In genomic region chr1:87336623-87337067, GRCh38 we compare ENCODE assay signal across 10 cellular contexts. TPM values are rescaled to one million over a fixed set of nuclear protein-coding genes. Genes with fewer than 3 reads are reported as not detected.
DNase-seq lines count a peak whose midpoint lies in the region; ATAC-seq and TF ChIP-seq lines count a peak whose summit lies in the region.
"Had no signal": no experiment of that assay in that cellular context is flagged by ENCODE, and none has a peak within 500 bp of the region (broad histone marks: within the 10 kb centered on the region; RNA-seq: fewer than 3 reads in every experiment).

No MANE protein-coding gene starts in this region.

- H3K36me3 Mint-ChIP-seq in WTC11 (peaks cover 64% of the 10 kb centered on the region), immature natural killer cell (peaks cover 7 to 27% (median 17%) of the 10 kb centered on the region in 3 donors)
- H3K36me3 Mint-ChIP-seq in stimulated activated memory B cell treated with anti-CD40 and anti-IgM and Interleukin-4, amounts not matched to agents 10 μg/mL and 1 μg/mL and 100 μg/mL, for 72 hours: peaks cover 22% of the 10 kb centered on the region

- no peak overlapping the region for H2AFZ ChIP-seq in SK-N-SH (ENCODE audit: low read depth)

- no peak overlapping the region for H3K9ac ChIP-seq in SK-N-SH

- H4K20me1 ChIP-seq in SK-N-SH (ENCODE audit: insufficient read depth): peaks cover 17% of the 10 kb centered on the region; the same call in 1 of the 2 replicates

- H3K9me3 Mint-ChIP-seq in WTC11 (no peaks in the 10 kb centered on the region), immature natural killer cell (no peaks in the 10 kb centered on the region)
- H3K9me3 Mint-ChIP-seq in stimulated activated memory B cell treated with anti-CD40 and anti-IgM and Interleukin-4, amounts not matched to agents 10 μg/mL and 1 μg/mL and 100 μg/mL, for 72 hours: no peaks in the 10 kb centered on the region

- no peak for DNase-seq in SK-N-SH
- DNase-seq in WTC11 (ENCODE audit: low spot score): no peak
- no peak for DNase-seq in immature natural killer cell
- DNase-seq in lower leg skin (ENCODE audit: low spot score in 2 of 2): no peak
- DNase-seq in ecto neural progenitor cell (ENCODE audit: low spot score): no peak
- DNase-seq in NCI-H2081 treated with DMSO at 0.1 percent for 48 hours (lab: John Stamatoyannopoulos, UW): no peak
- DNase-seq: adrenal gland, retina had no signal

- H3K27ac ChIP-seq in SK-N-SH (ENCODE audit: low read depth in 2 of 2, low read length in 1 of 2): no peak overlapping the region
- H3K27ac ChIP-seq: adrenal gland had no signal

- H3K27me3 ChIP-seq in SK-N-SH (ENCODE audit: insufficient read depth): no peaks in the 10 kb centered on the region
- H3K27me3 ChIP-seq: adrenal gland had no signal

- H3K27me3 Mint-ChIP-seq in WTC11 (ENCODE audit: low read depth) (no peaks in the 10 kb centered on the region), immature natural killer cell (ENCODE audit: low read depth in 3 of 3) (peaks cover 8 to 19% (median 18%) of the 10 kb centered on the region in 3 donors)
- H3K27me3 Mint-ChIP-seq in stimulated activated memory B cell treated with anti-CD40 and anti-IgM and Interleukin-4, amounts not matched to agents 10 μg/mL and 1 μg/mL and 100 μg/mL, for 72 hours: no peaks in the 10 kb centered on the region

- peaks cover 99% of the 10 kb centered on the region for H3K79me2 ChIP-seq in SK-N-SH (ENCODE audit: insufficient read depth)

- no peak for TF ChIP-seq EP300 in SK-N-SH (IDR thresholded peaks at IDR 0.05; ENCODE audit: borderline replicate concordance in 1 of 2, low read depth in 1 of 2, low read length in 1 of 2)

- H3K36me3 ChIP-seq in SK-N-SH (replicated peaks in 1 of 2; ENCODE audit: control insufficient read depth in 1 of 2, insufficient read depth in 2 of 2, low read length in 1 of 2): peaks cover 35 to 41% of the 10 kb centered on the region in 2 experiments

- 78% methylated on average over 10 of the region's 10 CpGs for WGBS in SK-N-SH (ENCODE audit: low lambda C conversion rate)
- WGBS in lower leg skin, 2 donors: 16 to 32% methylated on average over 10 of the region's 10 CpGs

- intact Hi-C loops in lower leg skin (cut with DNase I; ENCODE audit: low total_unique reads): no loop called here

- no peak for TF ChIP-seq POLR2A in lower leg skin (IDR thresholded peaks at IDR 0.05)

- H3K4me2 ChIP-seq in SK-N-SH: peak overlapping the region; percentile 87

- ATAC-seq in SK-N-SH treated with all-trans-retinoic acid at 6 μM for 48 hours (no peak), WTC11 (no peak)
- no peak for ATAC-seq in stimulated activated memory B cell treated with anti-CD40 and anti-IgM and Interleukin-4, amounts not matched to agents 10 μg/mL and 1 μg/mL and 100 μg/mL, for 72 hours

- POLR2A ChIA-PET in SK-N-SH (lab: Yijun Ruan, JAX) (no interaction called here), WTC11 (lab: Charles Lee) (interaction anchor here (0.8 to 2.0 kb wide), 3 partner anchors 9 to 20 kb away, joined by 4 to 5 read pairs (median 5); no protein-coding TSS in a partner anchor)

- H3K9me3 ChIP-seq in SK-N-SH: no peaks in the 10 kb centered on the region
- H3K9me3 ChIP-seq: adrenal gland had no signal

- peaks cover 3 to 25% of the 10 kb centered on the region in 2 experiments for H3K4me1 ChIP-seq in SK-N-SH (ENCODE audit: control insufficient read depth in 1 of 2, insufficient read depth in 2 of 2, low read depth in 1 of 2, low read length in 1 of 2)

- H3K4me1 Mint-ChIP-seq in WTC11 (peaks cover 60% of the 10 kb centered on the region), immature natural killer cell (peaks cover 57 to 93% of the 10 kb centered on the region in 2 donors)
- peaks cover 61% of the 10 kb centered on the region for H3K4me1 Mint-ChIP-seq in stimulated activated memory B cell treated with anti-CD40 and anti-IgM and Interleukin-4, amounts not matched to agents 10 μg/mL and 1 μg/mL and 100 μg/mL, for 72 hours

- peak overlapping the region; percentile 70; the same call in 1 of the 2 replicates for H3K4me3 Mint-ChIP-seq in WTC11
- peak overlapping the region; percentile 84 to 89 (median 87) for H3K4me3 Mint-ChIP-seq in immature natural killer cell
- peak overlapping the region; percentile 28 for H3K4me3 Mint-ChIP-seq in stimulated activated memory B cell treated with anti-CD40 and anti-IgM and Interleukin-4, amounts not matched to agents 10 μg/mL and 1 μg/mL and 100 μg/mL, for 72 hours

- TF ChIP-seq CTCF in SK-N-SH (IDR thresholded peaks at IDR 0.05): no peak
- no peak for TF ChIP-seq CTCF in WTC11 (IDR thresholded peaks at IDR 0.05)
- no peak for TF ChIP-seq CTCF in lower leg skin (IDR thresholded peaks at IDR 0.05)

- H3K9me2 ChIP-seq in SK-N-SH: no peaks in the 10 kb centered on the region

- H3F3A ChIP-seq in SK-N-SH (replicated peaks; ENCODE audit: insufficient read depth): peaks cover 20% of the 10 kb centered on the region

- CTCF ChIA-PET in SK-N-SH (lab: Yijun Ruan, JAX) (interaction anchor here (2.5 kb wide), 1 partner anchor 8 kb away, joined by 13 read pairs; no protein-coding TSS in a partner anchor), WTC11 (lab: Charles Lee) (interaction anchor here (1.0 to 1.3 kb wide), 2 partner anchors 15 to 92 kb away, joined by 3 read pairs; no protein-coding TSS in a partner anchor)

- H3K4me3 ChIP-seq in SK-N-SH (ENCODE audit: low read depth in 2 of 2, low read length in 1 of 2): no peak overlapping the region
- H3K4me3 ChIP-seq in lower leg skin (ENCODE audit: low read depth, poor library complexity, severe bottlenecking): no peak overlapping the region

- no peak for TF ChIP-seq RAD21 in SK-N-SH (IDR thresholded peaks at IDR 0.05; ENCODE audit: low read length)

- peak overlapping the region; percentile 28; the same call in 1 of the 2 replicates for H3K27ac Mint-ChIP-seq in WTC11
- H3K27ac Mint-ChIP-seq in immature natural killer cell: peak overlapping the region; percentile 83 to 94 (median 92)
- H3K27ac Mint-ChIP-seq in stimulated activated memory B cell treated with anti-CD40 and anti-IgM and Interleukin-4, amounts not matched to agents 10 μg/mL and 1 μg/mL and 100 μg/mL, for 72 hours: peak overlapping the region; percentile 30

TF ChIP-seq in SK-N-SH, 30 proteins besides CTCF, POLR2A, EP300 and RAD21:
- TF ChIP-seq GABPA (IDR thresholded peaks at IDR 0.05; ENCODE audit: low read depth): no peak
- TF ChIP-seq NRF1 (IDR thresholded peaks at IDR 0.05; ENCODE audit: low read depth, low read length): no peak
- no peak for TF ChIP-seq GATA2 (CRISPR knock-in tag; IDR thresholded peaks at IDR 0.05)
- TF ChIP-seq FOXJ3 (CRISPR knock-in tag; IDR thresholded peaks at IDR 0.05): no peak

TF ChIP-seq in SK-N-SH treated with all-trans-retinoic acid at 6 μM for 48 hours, 23 proteins besides CTCF, POLR2A, EP300 and RAD21:
- TF ChIP-seq TCF4 (CRISPR knock-in tag; IDR thresholded peaks at IDR 0.05; ENCODE audit: borderline replicate concordance): no peak

TF ChIP-seq in WTC11, 78 proteins besides CTCF, POLR2A, EP300 and RAD21:
- TF ChIP-seq HMGA2 (CRISPR knock-in tag; IDR thresholded peaks at IDR 0.05): no peak
- TF ChIP-seq KAT7 (CRISPR knock-in tag; IDR thresholded peaks at IDR 0.05; ENCODE audit: borderline replicate concordance): no peak
- TF ChIP-seq SP1 (CRISPR knock-in tag; conservative IDR thresholded peaks at IDR 0.05): no peak
- no peak for TF ChIP-seq ZNF232 (CRISPR knock-in tag; IDR thresholded peaks at IDR 0.05)

RNA-seq across cellular contexts. Expression of gene LMO4, which starts 8.0 kb away (rescaled TPM):
- 64.7 and 71.1 TPM in 2 replicates for polyA plus RNA-seq in SK-N-SH (2012; rRNA removed)
- polyA plus RNA-seq in SK-N-SH (2012; cell fraction: cytosol; rRNA removed): 63.6 and 78.5 TPM in 2 replicates
- 30.6 and 72.4 TPM in 2 replicates for polyA plus RNA-seq in SK-N-SH (2012; cell fraction: nucleus; rRNA removed)
- 72.5 to 88.9 TPM (median 73.7 TPM) in 3 replicates for total RNA-seq in WTC11 (2021)
- polyA plus RNA-seq in immature natural killer cell: 10 to 100 TPM; 34.4 to 57.5 (median 46.1) TPM
- 10 to 100 TPM; 21.2 to 63.3 (median 43.5) TPM for total RNA-seq in lower leg skin

Comparison
In these comparisons a context has a peak if more than half of its experiments do, and no peak if none do; other contexts are left out.
1. H3K27ac Mint-ChIP-seq: peak in every context shown above with its lines; median percentile 92 in immature natural killer cell; 30 in stimulated activated memory B cell treated with anti-CD40 and anti-IgM and Interleukin-4, amounts not matched to agents 10 μg/mL and 1 μg/mL and 100 μg/mL, for 72 hours; 28 in WTC11.
2. H3K4me3 Mint-ChIP-seq: peak in every context shown above with its lines; median percentile 87 in immature natural killer cell; 70 in WTC11; 28 in stimulated activated memory B cell treated with anti-CD40 and anti-IgM and Interleukin-4, amounts not matched to agents 10 μg/mL and 1 μg/mL and 100 μg/mL, for 72 hours.